ENCODE assay signal across 12 cellular contexts in the genomic region with DNA sequence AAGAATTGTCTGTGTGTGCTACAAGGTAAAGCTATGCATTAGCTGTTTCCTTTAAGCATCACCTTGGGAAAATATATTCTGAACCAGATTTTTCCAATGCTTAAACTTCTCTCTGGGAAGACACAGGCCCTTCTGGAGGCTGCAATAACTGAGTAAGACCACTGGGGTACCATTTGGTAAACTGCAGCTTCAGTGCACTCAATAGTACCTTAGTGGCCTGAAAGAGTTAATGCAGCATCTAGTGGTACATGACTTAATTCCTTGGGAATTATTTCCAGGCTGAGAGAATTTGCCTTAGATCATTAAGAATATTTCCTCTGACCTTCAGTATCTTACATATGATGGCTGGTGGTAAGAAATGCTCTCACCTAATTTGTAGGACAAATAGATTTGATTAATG.
A peak's percentile ranks its signal among the peaks of the same experiment; 100 is the strongest.
DNase-seq lines count a peak whose midpoint lies in the region; ATAC-seq, FAIRE-seq and TF ChIP-seq lines count a peak whose summit lies in the region.
"Had no signal": no experiment of that assay in that cellular context is flagged by ENCODE, and none has a peak within 500 bp of the region (broad histone marks: within the 10 kb centered on the region; RNA-seq: fewer than 3 reads in every experiment).

No MANE protein-coding gene starts in this region.

- no peaks in the 10 kb centered on the region for H3K27me3 ChIP-seq in GM12878 (replicated peaks in 1 of 2; ENCODE audit: control insufficient read depth in 2 of 2, insufficient read depth in 2 of 2, low read length in 1 of 2)
- no peaks in the 10 kb centered on the region for H3K27me3 ChIP-seq in spleen (replicated peaks in 1 of 7)

- CTCF ChIA-PET in GM12878 (lab: Yijun Ruan, JAX) = interaction anchor here (0.5 kb wide), 1 partner anchor 134 kb away, joined by 3 read pairs; no protein-coding TSS in a partner anchor

- H3K4me2 ChIP-seq in GM12878 (ENCODE audit: control insufficient read depth, insufficient read depth) = no peak overlapping the region

- no peak overlapping the region for H3K4me3 ChIP-seq in GM12878
- no peak overlapping the region for H3K4me3 ChIP-seq in spleen
- H3K4me3 ChIP-seq: coronary artery had no signal

- H3K4me1 ChIP-seq in GM12878 (ENCODE audit: control insufficient read depth, insufficient read depth, low read length) (no peaks in the 10 kb centered on the region), spleen (no peaks in the 10 kb centered on the region)

- H3K36me3 ChIP-seq in GM12878 (ENCODE audit: control insufficient read depth in 2 of 2, insufficient read depth in 2 of 2, low read length in 1 of 2) (no peaks in the 10 kb centered on the region), spleen (no peaks in the 10 kb centered on the region)

- H3K9me3 ChIP-seq in GM12878 (replicated peaks; ENCODE audit: control insufficient read depth, insufficient read depth, low read length) = no peaks in the 10 kb centered on the region
- peaks cover 0 to 11% (median 0%) of the 10 kb centered on the region in 8 donors for H3K9me3 ChIP-seq in spleen

- ATAC-seq in HG03521 (IDR thresholded peaks at IDR 0.05; ENCODE audit: unreplicated experiment) = peak; percentile 48
- ATAC-seq in GM12878 = peak; percentile 61
- ATAC-seq in GM21381 (IDR thresholded peaks at IDR 0.05; ENCODE audit: unreplicated experiment) = no peak

- no peak for FAIRE-seq in GM12878 (lab: Jason Lieb, UNC)
- FAIRE-seq: GM12891 had no signal

- POLR2A ChIA-PET in GM12878 (lab: Charles Lee) = no interaction called here

- no peaks in the 10 kb centered on the region for H4K20me1 ChIP-seq in GM12878 (ENCODE audit: control insufficient read depth, insufficient read depth)

- intact Hi-C loops in GM12878 (cut with micrococcal nuclease; ENCODE audit: unreplicated experiment) = no loop called here
- intact Hi-C loops in spleen (cut with DNase I; ENCODE audit: low total_unique reads) = no loop called here

- no peak overlapping the region for H3K9ac ChIP-seq in GM12878 (ENCODE audit: control insufficient read depth, insufficient read depth, low read length)

- no peak for TF ChIP-seq EP300 in GM12878 (IDR thresholded peaks at IDR 0.05; ENCODE audit: borderline replicate concordance in 1 of 2, control insufficient read depth in 1 of 2, low read depth in 2 of 2, low read length in 2 of 2)

- BruUV-seq in GM12878 (replicated peaks; lab: Mats Ljungman, UMichigan) = no TSS peak

- H3K27ac ChIP-seq in GM12878 (ENCODE audit: control insufficient read depth, insufficient read depth) = no peak overlapping the region
- H3K27ac ChIP-seq in spleen = no peak overlapping the region
- H3K27ac ChIP-seq: coronary artery had no signal

- H3K79me2 ChIP-seq in GM12878 (ENCODE audit: control insufficient read depth, insufficient read depth, low read length) = no peaks in the 10 kb centered on the region

- H2AFZ ChIP-seq in GM12878 (ENCODE audit: control insufficient read depth, low read depth, low read length) = no peak overlapping the region

- DNase-seq in NCI-H526 (lab: John Stamatoyannopoulos, UW) (peak; percentile 8 to 29), NCI-H526 treated with DMSO at 0.1 percent for 48 hours (lab: John Stamatoyannopoulos, UW) (no peak), GM12878 (ENCODE audit: low read depth, low spot score) (no peak), renal cortical epithelial cell (ENCODE audit: low read depth) (peak; percentile 38), nucleus accumbens (lab: John Stamatoyannopoulos, UW) (no peak), spleen (no peak)
- DNase-seq: NCI-H2029, occipital lobe had no signal

- in situ Hi-C loops in GM12878 (cut with MboI) = no loop called here

- RAD21 ChIA-PET in GM12878 (lab: Charles Lee; ENCODE audit: unreplicated experiment) = no interaction called here

- TF ChIP-seq CTCF in GM12878 (IDR thresholded peaks at IDR 0.05 in 2 of 3, conservative IDR thresholded peaks at IDR 0.05 in 1 of 3; ENCODE audit: control insufficient read depth in 2 of 3, extremely low read depth in 1 of 3, insufficient read depth in 1 of 3, low read depth in 3 of 3, low read length in 3 of 3) (peak in 2 of 3 experiments; percentile 28 to 33; a peak in 2 of 6 replicates), spleen (IDR thresholded peaks at IDR 0.05 in 8 of 11, conservative IDR thresholded peaks at IDR 0.05 in 3 of 11) (no peak)

- TF ChIP-seq POLR2A in GM12878 (IDR thresholded peaks at IDR 0.05; ENCODE audit: low read depth, low read length) (no peak), spleen (IDR thresholded peaks at IDR 0.05) (no peak)

- SMC1A ChIA-PET in GM12878 (lab: Charles Lee; ENCODE audit: uncharacterized antibody, unreplicated experiment) = interaction anchor here (1.3 kb wide), 1 partner anchor 10 kb away, joined by 3 read pairs; no protein-coding TSS in a partner anchor

- no peak for TF ChIP-seq RAD21 in GM12878 (IDR thresholded peaks at IDR 0.05; ENCODE audit: insufficient read depth, low read depth, low read length)

TF ChIP-seq in GM12878, 131 proteins besides CTCF, POLR2A, EP300 and RAD21:
- no peak for TF ChIP-seq HCFC1 (IDR thresholded peaks at IDR 0.05; ENCODE audit: low read length)
- TF ChIP-seq, protein P1, sequence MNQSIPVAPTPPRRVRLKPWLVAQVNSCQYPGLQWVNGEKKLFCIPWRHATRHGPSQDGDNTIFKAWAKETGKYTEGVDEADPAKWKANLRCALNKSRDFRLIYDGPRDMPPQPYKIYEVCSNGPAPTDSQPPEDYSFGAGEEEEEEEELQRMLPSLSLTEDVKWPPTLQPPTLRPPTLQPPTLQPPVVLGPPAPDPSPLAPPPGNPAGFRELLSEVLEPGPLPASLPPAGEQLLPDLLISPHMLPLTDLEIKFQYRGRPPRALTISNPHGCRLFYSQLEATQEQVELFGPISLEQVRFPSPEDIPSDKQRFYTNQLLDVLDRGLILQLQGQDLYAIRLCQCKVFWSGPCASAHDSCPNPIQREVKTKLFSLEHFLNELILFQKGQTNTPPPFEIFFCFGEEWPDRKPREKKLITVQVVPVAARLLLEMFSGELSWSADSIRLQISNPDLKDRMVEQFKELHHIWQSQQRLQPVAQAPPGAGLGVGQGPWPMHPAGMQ (IDR thresholded peaks at IDR 0.05; ENCODE audit: borderline replicate concordance) = no peak
- TF ChIP-seq ASH2L (IDR thresholded peaks at IDR 0.05; ENCODE audit: borderline replicate concordance, low read depth) = no peak
- TF ChIP-seq NBN (IDR thresholded peaks at IDR 0.05) = no peak

Comparison
In these comparisons a context has a peak if more than half of its experiments do, and no peak if none do; other contexts are left out.
1. DNase-seq: peak in NCI-H526 (2 of 2) and renal cortical epithelial cell (single experiment); none in NCI-H526 treated with DMSO at 0.1 percent for 48 hours (single experiment), GM12878 (single experiment), nucleus accumbens (0 of 56) and spleen (single experiment).
2. CTCF ChIP-seq: peak in GM12878 (2 of 3); none in spleen (0 of 11).